Comparison of ENCODE assay signal across 15 cellular contexts in the genomic region with DNA sequence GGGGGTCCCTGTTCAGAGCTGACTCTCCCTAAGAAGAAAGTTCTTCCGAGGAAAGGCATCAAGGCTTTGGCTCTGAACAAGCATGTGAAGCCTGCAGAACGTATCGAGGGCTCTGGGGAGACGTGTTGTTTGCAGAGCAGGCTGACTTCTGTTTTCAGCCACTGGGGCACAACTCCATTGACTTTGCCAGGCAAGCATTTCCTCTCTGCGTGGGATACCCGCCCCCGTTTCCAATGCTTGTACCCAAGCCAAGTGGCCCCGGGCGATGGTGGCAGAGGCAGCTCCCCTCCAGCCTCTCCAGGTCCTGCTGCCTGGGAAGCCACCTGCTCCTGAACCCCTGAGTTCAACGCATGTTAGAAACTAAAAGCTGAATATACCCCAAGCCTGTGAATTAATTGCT.
DNase-seq lines count a peak whose midpoint lies in the region; ATAC-seq, FAIRE-seq and TF ChIP-seq lines count a peak whose summit lies in the region.
"Had no signal": no experiment of that assay in that cellular context is flagged by ENCODE, and none has a peak within 500 bp of the region (broad histone marks: within the 10 kb centered on the region; RNA-seq: fewer than 3 reads in every experiment).

No MANE protein-coding gene starts in this region.

- H3K4me1 ChIP-seq in HepG2 (ENCODE audit: insufficient read depth, low read length) (no peaks in the 10 kb centered on the region), right lobe of liver (no peaks in the 10 kb centered on the region), thyroid gland (peaks cover 34 to 35% of the 10 kb centered on the region in 2 donors)
- H3K4me1 ChIP-seq: BE2C had no signal

- POLR2A ChIA-PET in HepG2 (lab: Yijun Ruan, JAX), result no interaction called here

- H3K4me3 ChIP-seq in HepG2 (replicated peaks in 1 of 3; ENCODE audit: insufficient read depth in 1 of 3, low read depth in 2 of 3, low read length in 3 of 3) (no peak overlapping the region), right lobe of liver (no peak overlapping the region), thyroid gland (replicated peaks in 1 of 3) (no peak overlapping the region)

- no peak overlapping the region for H3K4me2 ChIP-seq in HepG2 (ENCODE audit: low read depth, low read length)

- no peak for TF ChIP-seq EP300 in HepG2 (IDR thresholded peaks at IDR 0.05; ENCODE audit: low read depth in 2 of 2, low read length in 2 of 2)
- no peak for TF ChIP-seq EP300 in HepG2 (CRISPR knock-in tag; IDR thresholded peaks at IDR 0.05; ENCODE audit: borderline replicate concordance)

- H3K27me3 ChIP-seq in HepG2 (ENCODE audit: control insufficient read depth in 1 of 2, insufficient read depth in 2 of 2, low read length in 2 of 2) (peaks cover 10 to 79% of the 10 kb centered on the region in 2 experiments), right lobe of liver (no peaks in the 10 kb centered on the region), thyroid gland (no peaks in the 10 kb centered on the region)

- no peak for TF ChIP-seq POLR2A in HepG2 (IDR thresholded peaks at IDR 0.05; ENCODE audit: insufficient read depth in 1 of 2, low read depth in 2 of 2, low read length in 2 of 2)
- no peak for TF ChIP-seq POLR2A in right lobe of liver (IDR thresholded peaks at IDR 0.05)
- TF ChIP-seq POLR2A in thyroid gland (IDR thresholded peaks at IDR 0.05), result no peak

- intact Hi-C loops in HepG2 (cut with micrococcal nuclease; ENCODE audit: unreplicated experiment), result no loop called here
- intact Hi-C loops in right lobe of liver (cut with DNase I), result no loop called here
- intact Hi-C loops in thyroid gland (cut with DNase I), result no loop called here

- no peaks in the 10 kb centered on the region for H3K79me2 ChIP-seq in HepG2 (ENCODE audit: insufficient read depth, low read length)

- H3K36me3 ChIP-seq in HepG2 (replicated peaks in 1 of 2; ENCODE audit: control insufficient read depth in 1 of 2, insufficient read depth in 2 of 2, low read length in 2 of 2), result no peaks in the 10 kb centered on the region
- no peaks in the 10 kb centered on the region for H3K36me3 ChIP-seq in right lobe of liver
- no peaks in the 10 kb centered on the region for H3K36me3 ChIP-seq in thyroid gland
- H3K36me3 ChIP-seq: BE2C had no signal

- TF ChIP-seq CTCF in HepG2 (CRISPR knock-in tag; IDR thresholded peaks at IDR 0.05) (no peak), right lobe of liver (IDR thresholded peaks at IDR 0.05) (no peak), thyroid gland (IDR thresholded peaks at IDR 0.05) (peak in 1 of 6 experiments; percentile 48)

- DNase-seq in HepG2 (ENCODE audit: low spot score) (no peak), right lobe of liver (no peak), NCI-H345 treated with DMSO at 0.1 percent for 48 hours (lab: John Stamatoyannopoulos, UW; ENCODE audit: unreplicated experiment) (peak; percentile 72), thyroid gland (peak; percentile 70 to 75), NCI-H524 treated with DMSO at 0.1 percent for 48 hours (lab: John Stamatoyannopoulos, UW) (no peak)
- DNase-seq in stimulated activated CD4-positive, alpha-beta T cell treated with anti-CD3 and anti-CD28 coated beads, Interleukin-4, amount 100 ng/mL, for 4 hours, result no peak
- DNase-seq: BE2C; CD4-positive, alpha-beta memory T cell; COR-L47; DMS153 had no signal

- TF ChIP-seq RAD21 in HepG2 (CRISPR knock-in tag; IDR thresholded peaks at IDR 0.05), result no peak

- no TSS peak for BruUV-seq in HepG2 (replicated peaks; lab: Mats Ljungman, UMichigan)

- no peak for ATAC-seq in HepG2
- ATAC-seq in right lobe of liver, result no peak
- 0 out of 3 replicates have a peak, but pooled peaks have one; percentile 17 for ATAC-seq in SK-N-SH treated with all-trans-retinoic acid at 6 μM for 48 hours
- no peak for ATAC-seq in HG03460 (IDR thresholded peaks at IDR 0.05; ENCODE audit: unreplicated experiment)
- ATAC-seq: HCT116 had no signal

- 23% methylated on average over 7 of the region's 10 CpGs for WGBS in HepG2 (ENCODE audit: low lambda C conversion rate)
- 42% methylated on average over 6 of the region's 10 CpGs for WGBS in right lobe of liver (ENCODE audit: insufficient coverage, low coverage, low lambda C conversion rate, missing lambda C conversion rate)
- 15 to 24% methylated on average over 7 to 9 of the region's 10 CpGs for WGBS in thyroid gland, 2 donors

- H3K9ac ChIP-seq in HepG2 (ENCODE audit: insufficient read depth, low read depth, low read length), result no peak overlapping the region

- H3K27ac ChIP-seq in HepG2 (ENCODE audit: extremely low read length, insufficient read depth, low read length) (no peak overlapping the region), right lobe of liver (no peak overlapping the region), thyroid gland (peak overlapping the region; percentile 55 to 89 (median 87))
- H3K27ac ChIP-seq: C4-2B had no signal

- no peak overlapping the region for H2AFZ ChIP-seq in HepG2 (ENCODE audit: low read length)

- CTCF ChIA-PET in HepG2 (lab: Yijun Ruan, JAX; ENCODE audit: low intra/inter-chr PET ratio, low total read pairs), result no interaction called here

- H4K20me1 ChIP-seq in HepG2 (ENCODE audit: insufficient read depth, low read length), result no peaks in the 10 kb centered on the region; the same call in 1 of the 2 replicates

- no peaks in the 10 kb centered on the region for H3K9me3 ChIP-seq in HepG2 (ENCODE audit: low read length)
- no peaks in the 10 kb centered on the region for H3K9me3 ChIP-seq in right lobe of liver
- H3K9me3 ChIP-seq in thyroid gland, result no peaks in the 10 kb centered on the region
- H3K9me3 ChIP-seq: BE2C had no signal

- in situ Hi-C loops in HepG2 (cut with HindIII; ENCODE audit: extremely low pct_ligation_motif_present, low pct_unique_long_range_greater_than_20kb), result no loop called here

- FAIRE-seq in HepG2 (lab: Jason Lieb, UNC), result no peak
- FAIRE-seq: D721Med had no signal

TF ChIP-seq in HepG2, 621 proteins besides CTCF, POLR2A, EP300 and RAD21:
- TF ChIP-seq HOXD1 (CRISPR knock-in tag; IDR thresholded peaks at IDR 0.05), result 0 out of 2 replicates have a peak, but pooled peaks have one; percentile 32
- TF ChIP-seq WIZ (CRISPR knock-in tag; IDR thresholded peaks at IDR 0.05), result no peak

TF ChIP-seq in SK-N-SH treated with all-trans-retinoic acid at 6 μM for 48 hours, 23 proteins besides CTCF, POLR2A, EP300 and RAD21:
- TF ChIP-seq ISL1 (CRISPR knock-in tag; IDR thresholded peaks at IDR 0.05) (no peak), ZNF565 (CRISPR knock-in tag; conservative IDR thresholded peaks at IDR 0.05; ENCODE audit: low read depth) (no peak)

Comparison
In these comparisons a context has a peak if more than half of its experiments do, and no peak if none do; other contexts are left out.
1. DNase-seq: peak in NCI-H345 treated with DMSO at 0.1 percent for 48 hours (single experiment) and thyroid gland (2 of 2); none in HepG2 (single experiment), right lobe of liver (0 of 3), stimulated activated CD4-positive, alpha-beta T cell treated with anti-CD3 and anti-CD28 coated beads, Interleukin-4, amount 100 ng/mL, for 4 hours (0 of 2) and NCI-H524 treated with DMSO at 0.1 percent for 48 hours (single experiment).
2. H3K27ac ChIP-seq: peak in thyroid gland (3 of 3); none in HepG2 (single experiment) and right lobe of liver (0 of 3).